ENCODE assay signal across 25 cellular contexts in the genomic region with DNA sequence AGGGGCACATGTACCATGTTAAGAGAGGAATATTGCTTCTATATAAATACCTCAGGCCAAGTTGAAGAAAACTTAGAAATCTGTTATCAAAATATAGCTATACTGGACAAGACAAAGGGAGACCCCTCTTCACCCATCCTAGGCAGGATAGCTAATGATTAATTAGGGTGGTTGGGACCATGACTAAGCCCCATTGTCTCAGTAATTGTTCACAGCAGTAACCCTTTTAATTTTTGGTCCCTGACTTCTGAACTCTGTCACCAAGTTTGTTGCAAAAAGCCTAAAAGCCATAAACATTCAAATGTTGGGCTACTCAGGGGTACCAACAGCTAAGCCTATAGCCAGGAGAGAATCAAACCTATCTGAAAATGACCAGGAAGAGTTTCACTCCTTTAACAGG.
"Had no signal": no experiment of that assay in that cellular context is flagged by ENCODE, and none has a peak within 500 bp of the region (broad histone marks: within the 10 kb centered on the region; RNA-seq: fewer than 3 reads in every experiment).

No MANE protein-coding gene starts in this region.

- H3K9me3 ChIP-seq: esophagus squamous epithelium, gastrocnemius medialis, heart right ventricle, left lung, lower lobe of right lung, mucosa of descending colon had no signal

- H3K9me3 Mint-ChIP-seq: mesothelial cell of epicardium had no signal

- DNase-seq: dermis blood vessel endothelial cell; dorsolateral prefrontal cortex; effector CD4-positive, alpha-beta T cell; effector memory CD4-positive, alpha-beta T cell; esophagus squamous epithelium; foreskin fibroblast; foreskin melanocyte; gastrocnemius medialis; glutamatergic neuron; head of caudate nucleus; heart right ventricle; hippocampal formation; left cardiac atrium; left lung; left ventricle myocardium superior; lower lobe of right lung; mesenchymal stem cell; mucosa of descending colon had no signal

- H3K36me3 ChIP-seq: esophagus squamous epithelium, gastrocnemius medialis, heart right ventricle, left lung, lower lobe of right lung had no signal

- FAIRE-seq: colon, endothelial cell of umbilical vein, islet of Langerhans, keratinocyte had no signal

- H3K4me3 ChIP-seq: coronary artery, dorsolateral prefrontal cortex, esophagus squamous epithelium, gastrocnemius medialis, heart right ventricle, left lung, lower lobe of right lung, mucosa of descending colon had no signal

- H3K27ac Mint-ChIP-seq: mesothelial cell of epicardium had no signal

- H3K4me1 ChIP-seq: gastrocnemius medialis, left lung had no signal

- H3K27ac ChIP-seq: coronary artery, dorsolateral prefrontal cortex, esophagus squamous epithelium, gastrocnemius medialis, heart right ventricle, left lung, lower lobe of right lung had no signal

- H3K36me3 Mint-ChIP-seq: mesothelial cell of epicardium had no signal

- H3K4me3 Mint-ChIP-seq: mesothelial cell of epicardium had no signal

- ATAC-seq: esophagus mucosa, gastrocnemius medialis, heart right ventricle, left cardiac atrium, left lung, left ventricle myocardium superior, lower lobe of right lung, mucosa of descending colon had no signal
